Comparison of ENCODE assay signal across 19 cellular contexts in the genomic region with DNA sequence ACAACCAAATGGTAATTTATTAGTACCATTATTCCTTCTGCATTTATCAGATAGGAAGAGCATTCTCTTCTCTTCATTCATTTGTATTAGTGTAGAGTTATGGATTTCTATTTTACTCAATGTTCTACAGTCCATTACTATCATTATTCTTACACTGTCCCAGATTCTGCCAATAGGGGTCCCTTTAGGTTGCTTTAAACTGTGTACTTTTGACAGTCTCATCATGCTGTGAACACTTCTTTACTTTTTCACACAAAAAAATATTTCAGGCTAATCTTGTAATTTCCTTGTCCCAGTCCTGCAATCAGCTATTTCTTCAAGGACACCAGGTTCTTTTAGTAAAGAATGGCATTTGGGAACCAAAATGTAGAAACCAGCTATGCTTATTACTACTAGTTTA.
A peak's percentile ranks its signal among the peaks of the same experiment; 100 is the strongest.
DNase-seq lines count a peak whose midpoint lies in the region; ATAC-seq, FAIRE-seq and TF ChIP-seq lines count a peak whose summit lies in the region.
"Had no signal": no experiment of that assay in that cellular context is flagged by ENCODE, and none has a peak within 500 bp of the region (broad histone marks: within the 10 kb centered on the region; RNA-seq: fewer than 3 reads in every experiment).

No MANE protein-coding gene starts in this region.

- intact Hi-C loops in HepG2 (cut with micrococcal nuclease; ENCODE audit: unreplicated experiment) = loop anchor here (10.0 kb wide), 2 partner anchors 177 to 607 kb away; no protein-coding TSS in a partner anchor
- intact Hi-C loops in right lobe of liver (cut with DNase I) = no loop called here
- intact Hi-C loops in PC-3 (cut with micrococcal nuclease) = no loop called here
- intact Hi-C loops in left ventricle myocardium superior (cut with micrococcal nuclease) = no loop called here

- DNase-seq in HepG2 (ENCODE audit: low spot score) (no peak), right lobe of liver (no peak), NB4 (ENCODE audit: low read depth) (peak; percentile 74), PC-3 (no peak), NCI-H226 (no peak), left ventricle myocardium superior (no peak)
- no peak for DNase-seq in activated naive CD4-positive, alpha-beta T cell treated with anti-CD3 and anti-CD28 coated beads, Interleukin-2, amount 10 ng/mL, durations not matched to agents 7 days and 5 days
- DNase-seq: 8988T; Calu3; CD8-positive, alpha-beta T cell; DMS79 treated with DMSO at 0.1 percent for 48 hours; EL; GOT3; H7; HFFc6 had no signal

- H3K36me3 Mint-ChIP-seq in activated naive CD4-positive, alpha-beta T cell treated with anti-CD3 and anti-CD28 coated beads, Interleukin-2, amount 10 ng/mL, durations not matched to agents 7 days and 5 days = no peaks in the 10 kb centered on the region

- POLR2A ChIA-PET in HepG2 (lab: Yijun Ruan, JAX) = no interaction called here
- POLR2A ChIA-PET in PC-3 (lab: Charles Lee; ENCODE audit: unreplicated experiment) = no interaction called here

- H4K20me1 ChIP-seq in HepG2 (ENCODE audit: insufficient read depth, low read length) (no peaks in the 10 kb centered on the region), PC-3 (ENCODE audit: low read length) (no peaks in the 10 kb centered on the region)
- H4K20me1 ChIP-seq: BLaER1 had no signal

- H3K27me3 ChIP-seq in HepG2 (ENCODE audit: control insufficient read depth in 1 of 2, insufficient read depth in 2 of 2, low read length in 2 of 2) (no peaks in the 10 kb centered on the region), right lobe of liver (no peaks in the 10 kb centered on the region), PC-3 (ENCODE audit: low read length) (no peaks in the 10 kb centered on the region)
- H3K27me3 ChIP-seq: BLaER1 had no signal

- H3K4me1 ChIP-seq in HepG2 (ENCODE audit: insufficient read depth, low read length) = peaks cover 22% of the 10 kb centered on the region
- peaks cover 0 to 6% (median 0%) of the 10 kb centered on the region in 4 donors for H3K4me1 ChIP-seq in right lobe of liver
- H3K4me1 ChIP-seq in PC-3 (ENCODE audit: insufficient read depth, low read length) = peaks cover 23% of the 10 kb centered on the region; the same call in 1 of the 2 replicates
- H3K4me1 ChIP-seq: BLaER1 had no signal

- in situ Hi-C loops in HepG2 (cut with HindIII; ENCODE audit: extremely low pct_ligation_motif_present, low pct_unique_long_range_greater_than_20kb) = loop anchor here (10.0 to 25.0 kb wide), 2 partner anchors 233 to 871 kb away; no protein-coding TSS in a partner anchor

- H3K4me3 ChIP-seq in HepG2 (replicated peaks in 1 of 3; ENCODE audit: insufficient read depth in 1 of 3, low read depth in 2 of 3, low read length in 3 of 3) = no peak overlapping the region
- H3K4me3 ChIP-seq in right lobe of liver = no peak overlapping the region
- H3K4me3 ChIP-seq in NB4 (ENCODE audit: low read depth, low read length) = no peak overlapping the region
- H3K4me3 ChIP-seq in PC-3 (ENCODE audit: low read length) = no peak overlapping the region
- H3K4me3 ChIP-seq: BLaER1, GM12878 had no signal

- H3K27ac ChIP-seq in HepG2 (ENCODE audit: extremely low read length, insufficient read depth, low read length) = no peak overlapping the region
- no peak overlapping the region for H3K27ac ChIP-seq in right lobe of liver
- no peak overlapping the region for H3K27ac ChIP-seq in PC-3 (ENCODE audit: low read length)
- H3K27ac ChIP-seq: BLaER1, HL-60 had no signal

- no peak for ATAC-seq in HepG2
- no peak for ATAC-seq in right lobe of liver
- ATAC-seq in PC-3 = no peak
- ATAC-seq in left ventricle myocardium superior = no peak
- ATAC-seq: CD8-positive, alpha-beta T cell; GM12878; HCT116 had no signal

- H3K4me2 ChIP-seq in HepG2 (ENCODE audit: low read depth, low read length) = no peak overlapping the region
- H3K4me2 ChIP-seq in PC-3 (ENCODE audit: low read length) = no peak overlapping the region
- H3K4me2 ChIP-seq: BLaER1 had no signal

- CTCF ChIA-PET in HepG2 (lab: Yijun Ruan, JAX; ENCODE audit: low intra/inter-chr PET ratio, low total read pairs) = no interaction called here
- CTCF ChIA-PET in PC-3 (lab: Charles Lee) = no interaction called here
- CTCF ChIA-PET in activated naive CD4-positive, alpha-beta T cell treated with anti-CD3 and anti-CD28 coated beads, Interleukin-2, amount 10 ng/mL, durations not matched to agents 7 days and 5 days (lab: Charles Lee) = no interaction called here

- H3K79me2 ChIP-seq in HepG2 (ENCODE audit: insufficient read depth, low read length) = no peaks in the 10 kb centered on the region
- no peaks in the 10 kb centered on the region for H3K79me2 ChIP-seq in PC-3 (ENCODE audit: low read length)

- H3K27ac Mint-ChIP-seq in activated naive CD4-positive, alpha-beta T cell treated with anti-CD3 and anti-CD28 coated beads, Interleukin-2, amount 10 ng/mL, durations not matched to agents 7 days and 5 days = no peak overlapping the region
- H3K27ac Mint-ChIP-seq: CD8-positive, alpha-beta T cell; HFFc6 had no signal

- H3K36me3 ChIP-seq in HepG2 (replicated peaks in 1 of 2; ENCODE audit: control insufficient read depth in 1 of 2, insufficient read depth in 2 of 2, low read length in 2 of 2) (no peaks in the 10 kb centered on the region), right lobe of liver (no peaks in the 10 kb centered on the region), PC-3 (ENCODE audit: low read depth, low read length) (peaks cover 29% of the 10 kb centered on the region)

- TF ChIP-seq CTCF in HepG2 (CRISPR knock-in tag; IDR thresholded peaks at IDR 0.05) (no peak), right lobe of liver (IDR thresholded peaks at IDR 0.05) (no peak), NB4 (IDR thresholded peaks at IDR 0.05; ENCODE audit: low read depth, low read length) (no peak), PC-3 (conservative IDR thresholded peaks at IDR 0.05; ENCODE audit: low read depth, low read length) (peak; percentile 51)

- BruUV-seq in HepG2 (replicated peaks; lab: Mats Ljungman, UMichigan) (no TSS peak), PC-3 (replicated peaks; lab: Mats Ljungman, UMichigan) (no TSS peak)

- H3K27me3 Mint-ChIP-seq in activated naive CD4-positive, alpha-beta T cell treated with anti-CD3 and anti-CD28 coated beads, Interleukin-2, amount 10 ng/mL, durations not matched to agents 7 days and 5 days = no peaks in the 10 kb centered on the region

- H2AFZ ChIP-seq in HepG2 (ENCODE audit: low read length) (no peak overlapping the region), PC-3 (ENCODE audit: low read length) (no peak overlapping the region)

- no peak overlapping the region for H3K4me3 Mint-ChIP-seq in activated naive CD4-positive, alpha-beta T cell treated with anti-CD3 and anti-CD28 coated beads, Interleukin-2, amount 10 ng/mL, durations not matched to agents 7 days and 5 days
- H3K4me3 Mint-ChIP-seq: CD8-positive, alpha-beta T cell; HFFc6 had no signal

- no peak overlapping the region for H3K9ac ChIP-seq in HepG2 (ENCODE audit: insufficient read depth, low read depth, low read length)
- no peak overlapping the region for H3K9ac ChIP-seq in PC-3 (ENCODE audit: low read length)
- H3K9ac ChIP-seq: BLaER1 had no signal

- H3F3A ChIP-seq in PC-3 (ENCODE audit: low read length, unreplicated experiment) = no peaks in the 10 kb centered on the region

- no peak for FAIRE-seq in HepG2 (lab: Jason Lieb, UNC)
- FAIRE-seq: GM12878 had no signal

- no peak for TF ChIP-seq RAD21 in HepG2 (CRISPR knock-in tag; IDR thresholded peaks at IDR 0.05)

- H3K9me3 Mint-ChIP-seq in activated naive CD4-positive, alpha-beta T cell treated with anti-CD3 and anti-CD28 coated beads, Interleukin-2, amount 10 ng/mL, durations not matched to agents 7 days and 5 days = peaks cover 35% of the 10 kb centered on the region

- no peaks in the 10 kb centered on the region for H3K9me2 ChIP-seq in PC-3 (replicated peaks; ENCODE audit: low read length)

- H3K9me3 ChIP-seq in HepG2 (ENCODE audit: low read length) (no peaks in the 10 kb centered on the region), right lobe of liver (no peaks in the 10 kb centered on the region), PC-3 (ENCODE audit: low read length) (peaks cover 18% of the 10 kb centered on the region; the same call in 1 of the 2 replicates)

- TF ChIP-seq EP300 in HepG2 (IDR thresholded peaks at IDR 0.05; ENCODE audit: low read depth in 2 of 2, low read length in 2 of 2) (no peak), HepG2 (CRISPR knock-in tag; IDR thresholded peaks at IDR 0.05; ENCODE audit: borderline replicate concordance) (no peak)

- no peak for TF ChIP-seq POLR2A in HepG2 (IDR thresholded peaks at IDR 0.05; ENCODE audit: insufficient read depth in 1 of 2, low read depth in 2 of 2, low read length in 2 of 2)
- TF ChIP-seq POLR2A in right lobe of liver (IDR thresholded peaks at IDR 0.05) = no peak
- no peak for TF ChIP-seq POLR2A in NB4 (IDR thresholded peaks at IDR 0.05; ENCODE audit: extremely low read depth, insufficient read length)

- H3K4me1 Mint-ChIP-seq in activated naive CD4-positive, alpha-beta T cell treated with anti-CD3 and anti-CD28 coated beads, Interleukin-2, amount 10 ng/mL, durations not matched to agents 7 days and 5 days = no peaks in the 10 kb centered on the region

TF ChIP-seq in HepG2, 621 proteins besides CTCF, POLR2A, EP300 and RAD21:
- TF ChIP-seq DNMT3B (CRISPR knock-in tag; conservative IDR thresholded peaks at IDR 0.05) (no peak), STAG1 (CRISPR knock-in tag; IDR thresholded peaks at IDR 0.05) (0 out of 2 replicates have a peak, but pooled peaks have one; percentile 11)
